Comparison of ENCODE assay signal across 1 cellular context in the genomic region with DNA sequence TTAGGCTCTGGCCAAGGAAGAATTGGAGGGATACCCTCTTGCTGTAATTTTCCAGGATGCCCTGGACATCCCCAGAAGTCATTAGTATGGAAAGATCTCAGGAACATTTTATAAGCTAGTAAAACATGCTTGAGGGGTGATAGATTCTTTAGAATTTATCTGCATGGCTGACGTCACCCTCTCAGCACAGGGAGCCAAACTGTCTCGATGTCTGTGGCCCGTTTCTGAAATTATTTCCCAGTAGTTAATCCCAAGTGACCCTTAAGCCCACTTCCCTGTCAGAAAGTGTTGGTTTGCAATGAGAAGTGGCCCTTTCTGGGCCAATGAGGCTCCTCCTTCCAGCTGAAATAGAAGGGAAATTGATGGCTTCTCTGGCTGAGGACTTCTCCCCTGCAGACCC.
TF ChIP-seq lines count a peak whose summit lies in the region.

No MANE protein-coding gene starts in this region.

TF ChIP-seq in IMR-90, 13 proteins besides CTCF, POLR2A, EP300 and RAD21:
- TF ChIP-seq, protein P1, sequence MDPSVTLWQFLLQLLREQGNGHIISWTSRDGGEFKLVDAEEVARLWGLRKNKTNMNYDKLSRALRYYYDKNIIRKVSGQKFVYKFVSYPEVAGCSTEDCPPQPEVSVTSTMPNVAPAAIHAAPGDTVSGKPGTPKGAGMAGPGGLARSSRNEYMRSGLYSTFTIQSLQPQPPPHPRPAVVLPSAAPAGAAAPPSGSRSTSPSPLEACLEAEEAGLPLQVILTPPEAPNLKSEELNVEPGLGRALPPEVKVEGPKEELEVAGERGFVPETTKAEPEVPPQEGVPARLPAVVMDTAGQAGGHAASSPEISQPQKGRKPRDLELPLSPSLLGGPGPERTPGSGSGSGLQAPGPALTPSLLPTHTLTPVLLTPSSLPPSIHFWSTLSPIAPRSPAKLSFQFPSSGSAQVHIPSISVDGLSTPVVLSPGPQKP (IDR thresholded peaks at IDR 0.05; ENCODE audit: borderline replicate concordance, low read depth, low read length): no peak
- TF ChIP-seq CEBPB (IDR thresholded peaks at IDR 0.05; ENCODE audit: low read depth, low read length) (no peak), SMC3 (IDR thresholded peaks at IDR 0.05; ENCODE audit: low read depth, low read length) (no peak), NFE2L2 (IDR thresholded peaks at IDR 0.05; ENCODE audit: low read depth, low read length) (no peak), BHLHE40 (IDR thresholded peaks at IDR 0.05; ENCODE audit: low read depth, low read length) (no peak), MAZ (IDR thresholded peaks at IDR 0.05; ENCODE audit: borderline replicate concordance, low read depth, low read length) (no peak), MAFK (IDR thresholded peaks at IDR 0.05; ENCODE audit: low read depth, low read length) (no peak), RCOR1 (IDR thresholded peaks at IDR 0.05; ENCODE audit: insufficient replicate concordance, low read length) (no peak), MXI1 (IDR thresholded peaks at IDR 0.05; ENCODE audit: borderline replicate concordance, low read depth, low read length) (no peak), CHD1 (IDR thresholded peaks at IDR 0.05; ENCODE audit: low read depth, low read length) (no peak), FOS (IDR thresholded peaks at IDR 0.05; ENCODE audit: low read depth, low read length) (no peak), RFX5 (IDR thresholded peaks at IDR 0.05; ENCODE audit: low read depth, low read length) (no peak)
- TF ChIP-seq, protein P2, sequence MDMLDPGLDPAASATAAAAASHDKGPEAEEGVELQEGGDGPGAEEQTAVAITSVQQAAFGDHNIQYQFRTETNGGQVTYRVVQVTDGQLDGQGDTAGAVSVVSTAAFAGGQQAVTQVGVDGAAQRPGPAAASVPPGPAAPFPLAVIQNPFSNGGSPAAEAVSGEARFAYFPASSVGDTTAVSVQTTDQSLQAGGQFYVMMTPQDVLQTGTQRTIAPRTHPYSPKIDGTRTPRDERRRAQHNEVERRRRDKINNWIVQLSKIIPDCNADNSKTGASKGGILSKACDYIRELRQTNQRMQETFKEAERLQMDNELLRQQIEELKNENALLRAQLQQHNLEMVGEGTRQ (IDR thresholded peaks at IDR 0.05; ENCODE audit: low read depth, low read length): no peak
